11 cellular contexts compared by ENCODE assay signal in the genomic region with DNA sequence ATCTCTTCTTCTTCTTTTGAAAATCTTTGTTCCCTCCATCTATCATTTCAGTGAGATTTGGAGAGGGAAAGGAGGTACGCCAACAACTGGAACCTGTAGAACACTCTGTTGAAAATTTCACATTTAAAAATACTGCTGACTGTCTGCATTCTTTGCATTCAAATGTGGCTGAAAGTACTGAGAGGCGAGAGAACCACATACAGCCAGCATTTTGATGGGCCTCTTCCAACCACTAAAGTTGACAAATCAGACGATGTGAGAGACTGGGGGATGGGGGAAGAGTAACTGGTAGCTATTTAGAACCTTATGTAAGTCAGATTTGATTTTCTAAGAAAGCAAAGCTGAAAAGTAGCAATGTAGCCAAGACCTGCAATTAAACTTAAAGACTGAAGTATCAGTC.
A peak's percentile ranks its signal among the peaks of the same experiment; 100 is the strongest.
DNase-seq lines count a peak whose midpoint lies in the region; ATAC-seq, FAIRE-seq and TF ChIP-seq lines count a peak whose summit lies in the region.
"Had no signal": no experiment of that assay in that cellular context is flagged by ENCODE, and none has a peak within 500 bp of the region (broad histone marks: within the 10 kb centered on the region; RNA-seq: fewer than 3 reads in every experiment).

No MANE protein-coding gene starts in this region.

- H3K4me2 ChIP-seq in fibroblast of lung (ENCODE audit: extremely low read depth, insufficient read depth, low read length), result no peak overlapping the region

- H3K9ac ChIP-seq in fibroblast of lung (ENCODE audit: insufficient read depth, low read length), result no peak overlapping the region

- no peak overlapping the region for H3K27ac ChIP-seq in CD8-positive, alpha-beta memory T cell (ENCODE audit: low read depth, low read length)
- H3K27ac ChIP-seq in fibroblast of lung (ENCODE audit: insufficient read depth, low read length), result no peak overlapping the region
- peak overlapping the region in 1 of 2 donors; percentile 60 for H3K27ac ChIP-seq in small intestine (ENCODE audit: low read depth in 1 of 2, low read length in 1 of 2)

- H4K20me1 ChIP-seq in fibroblast of lung (ENCODE audit: control insufficient read depth, extremely low read depth, insufficient read depth, low read length), result no peaks in the 10 kb centered on the region

- no peaks in the 10 kb centered on the region for H3K27me3 Mint-ChIP-seq in CD8-positive, alpha-beta memory T cell
- H3K27me3 Mint-ChIP-seq in T-cell, result no peaks in the 10 kb centered on the region

- H3K9me3 ChIP-seq in CD8-positive, alpha-beta memory T cell (ENCODE audit: low read length), result no peaks in the 10 kb centered on the region
- H3K9me3 ChIP-seq in fibroblast of lung (ENCODE audit: control insufficient read depth, insufficient read depth, low read depth, low read length), result no peaks in the 10 kb centered on the region
- no peaks in the 10 kb centered on the region for H3K9me3 ChIP-seq in small intestine (ENCODE audit: control insufficient read depth, low read depth)
- H3K9me3 ChIP-seq: esophagus squamous epithelium had no signal

- 66 to 85% (median 67%) methylated on average over 3 of the region's 3 CpGs for WGBS in small intestine, 3 donors

- peaks cover 36% of the 10 kb centered on the region for H3K4me1 ChIP-seq in CD8-positive, alpha-beta memory T cell (ENCODE audit: insufficient read depth, low read length)
- H3K4me1 ChIP-seq in fibroblast of lung (ENCODE audit: control insufficient read depth, extremely low read depth, insufficient read depth, low read length) (no peaks in the 10 kb centered on the region), small intestine (ENCODE audit: control insufficient read depth in 2 of 2, insufficient read depth in 1 of 2, low read depth in 1 of 2, low read length in 1 of 2) (no peaks in the 10 kb centered on the region)

- H3K9me3 Mint-ChIP-seq in CD8-positive, alpha-beta memory T cell, result no peaks in the 10 kb centered on the region
- H3K9me3 Mint-ChIP-seq in T-cell, result no peaks in the 10 kb centered on the region

- H3K4me3 ChIP-seq in CD8-positive, alpha-beta memory T cell (ENCODE audit: low read length), result peak overlapping the region; percentile 26
- H3K4me3 ChIP-seq in fibroblast of lung (replicated peaks in 1 of 4; ENCODE audit: control extremely low read depth in 1 of 4, insufficient read depth in 1 of 4, low read depth in 3 of 4, low read length in 4 of 4) (no peak overlapping the region), small intestine (ENCODE audit: low read depth in 1 of 2, low read length in 2 of 2) (no peak overlapping the region)
- H3K4me3 ChIP-seq: esophagus squamous epithelium had no signal

- H3K36me3 ChIP-seq in CD8-positive, alpha-beta memory T cell (ENCODE audit: insufficient read depth, low read length), result peaks cover 15% of the 10 kb centered on the region
- H3K36me3 ChIP-seq in fibroblast of lung (ENCODE audit: control insufficient read depth, insufficient read depth, low read length) (no peaks in the 10 kb centered on the region), small intestine (ENCODE audit: control insufficient read depth in 2 of 2, insufficient read depth in 2 of 2, low read length in 2 of 2) (peaks cover 10 to 32% of the 10 kb centered on the region in 2 donors)

- peak overlapping the region; percentile 3 to 76 (median 69) for H3K4me3 Mint-ChIP-seq in CD8-positive, alpha-beta memory T cell
- peak overlapping the region in 2 of 3 donors; percentile 44 to 47 for H3K4me3 Mint-ChIP-seq in T-cell

- H3K36me3 Mint-ChIP-seq in CD8-positive, alpha-beta memory T cell, result peaks cover 13 to 73% (median 24%) of the 10 kb centered on the region in 3 donors
- peaks cover 75% of the 10 kb centered on the region for H3K36me3 Mint-ChIP-seq in T-cell

- TF ChIP-seq CTCF in fibroblast of lung (conservative IDR thresholded peaks at IDR 0.05 in 1 of 2, IDR thresholded peaks at IDR 0.05 in 1 of 2; ENCODE audit: low read depth in 1 of 2, low read length in 2 of 2) (no peak), omental fat pad (IDR thresholded peaks at IDR 0.05) (no peak), GM20000 (IDR thresholded peaks at IDR 0.05; ENCODE audit: extremely low read depth, missing control alignments) (no peak)

- H2AFZ ChIP-seq in fibroblast of lung (ENCODE audit: low read length), result no peak overlapping the region

- peaks cover 38 to 81% (median 70%) of the 10 kb centered on the region in 3 donors for H3K4me1 Mint-ChIP-seq in CD8-positive, alpha-beta memory T cell
- peaks cover 74 to 79% (median 74%) of the 10 kb centered on the region in 3 donors for H3K4me1 Mint-ChIP-seq in T-cell

- no peak for FAIRE-seq in small intestine (lab: Jason Lieb, UNC)

- POLR2A ChIA-PET in CD8-positive, alpha-beta memory T cell (lab: Charles Lee), result interaction anchor here (0.6 to 2.3 kb wide), 2 partner anchors 10 to 309 kb away, joined by 3 to 14 read pairs; no protein-coding TSS in a partner anchor
- POLR2A ChIA-PET in T-cell (lab: Charles Lee), result interaction anchor here in 1 of 2 donors (0.6 to 1.1 kb wide), 3 partner anchors 9 to 29 kb away, joined by 3 to 5 read pairs (median 3); no protein-coding TSS in a partner anchor

- peak overlapping the region; percentile 75 to 97 (median 88) for H3K27ac Mint-ChIP-seq in CD8-positive, alpha-beta memory T cell
- peak overlapping the region; percentile 98 for H3K27ac Mint-ChIP-seq in T-cell

- no peaks in the 10 kb centered on the region for H3K79me2 ChIP-seq in fibroblast of lung (ENCODE audit: control insufficient read depth, insufficient read depth, low read length)

- no peaks in the 10 kb centered on the region for H3K27me3 ChIP-seq in CD8-positive, alpha-beta memory T cell (ENCODE audit: insufficient read depth, low read length, poor library complexity, severe bottlenecking)
- H3K27me3 ChIP-seq in fibroblast of lung (ENCODE audit: control insufficient read depth, insufficient read depth, low read length), result no peaks in the 10 kb centered on the region
- H3K27me3 ChIP-seq in small intestine (ENCODE audit: control insufficient read depth in 2 of 2, insufficient read depth in 2 of 2, low read length in 2 of 2), result no peaks in the 10 kb centered on the region
- H3K27me3 ChIP-seq: esophagus squamous epithelium had no signal

- peak; percentile 68 to 88 (median 80) for ATAC-seq in T-cell (replicated peaks in 1 of 4)
- ATAC-seq in omental fat pad (ENCODE audit: low FRiP score), result no peak

- CTCF ChIA-PET in CD8-positive, alpha-beta memory T cell (lab: Charles Lee), result interaction anchor here (0.6 to 6.4 kb wide), 6 partner anchors 8 to 195 kb away, joined by 3 to 32 read pairs (median 4); no protein-coding TSS in a partner anchor
- CTCF ChIA-PET in T-cell (lab: Charles Lee), result interaction anchor here in 1 of 2 donors (0.7 to 1.7 kb wide), 4 partner anchors 10 to 26 kb away, joined by 3 to 15 read pairs (median 4); no protein-coding TSS in a partner anchor

- DNase-seq in CD8-positive, alpha-beta memory T cell, result peak in 3 of 5 donors; percentile 47 to 58 (median 54)
- peak in 20 of 34 experiments; percentile 6 to 62 (median 38) for DNase-seq in T-cell
- peak; percentile 63 to 90 for DNase-seq in fibroblast of lung (ENCODE audit: low read depth in 2 of 2)
- DNase-seq in small intestine, result peak; percentile 58
- no peak for DNase-seq in effector CD8-positive, alpha-beta T cell (lab: John Stamatoyannopoulos, UW)
- DNase-seq in NOMO-1 (lab: John Stamatoyannopoulos, UW; ENCODE audit: unreplicated experiment in 2 of 2), result no peak
- DNase-seq in omental fat pad (ENCODE audit: low spot score), result no peak
- DNase-seq in GM20000 (ENCODE audit: low spot score), result no peak
- DNase-seq: esophagus squamous epithelium, NCI-H187 treated with DMSO at 0.1 percent for 48 hours, SIG-M5 had no signal

Comparison
In these comparisons a context has a peak if more than half of its experiments do, and no peak if none do; other contexts are left out.
1. DNase-seq: peak in CD8-positive, alpha-beta memory T cell (3 of 5), T-cell (20 of 34), fibroblast of lung (2 of 2) and small intestine (single experiment); none in effector CD8-positive, alpha-beta T cell (single experiment), NOMO-1 (0 of 2), omental fat pad (single experiment) and GM20000 (single experiment).